ENCODE assay signal across 19 cellular contexts in genomic region chr22:27065259-27065658, GRCh38.
DNase-seq lines count a peak whose midpoint lies in the region; TF ChIP-seq lines count a peak whose summit lies in the region.
"Had no signal": no experiment of that assay in that cellular context is flagged by ENCODE, and none has a peak within 500 bp of the region (broad histone marks: within the 10 kb centered on the region; RNA-seq: fewer than 3 reads in every experiment).

No MANE protein-coding gene starts in this region.

- TF ChIP-seq CTCF in A673 (conservative IDR thresholded peaks at IDR 0.05; ENCODE audit: low read depth, low read length), result no peak

- no peak overlapping the region for H3K27ac Mint-ChIP-seq in activated naive CD4-positive, alpha-beta T cell treated with anti-CD3 and anti-CD28 coated beads for 36 hours
- H3K27ac Mint-ChIP-seq: CD4-positive, CD25-positive, alpha-beta regulatory T cell; H9 had no signal

- H3K27me3 ChIP-seq in A673 (replicated peaks; ENCODE audit: insufficient read depth, low read depth, low read length, poor library complexity) (no peaks in the 10 kb centered on the region), MG63 (no peaks in the 10 kb centered on the region)

- H3K36me3 Mint-ChIP-seq in activated naive CD4-positive, alpha-beta T cell treated with anti-CD3 and anti-CD28 coated beads for 36 hours (ENCODE audit: low read depth), result no peaks in the 10 kb centered on the region
- H3K36me3 Mint-ChIP-seq: CD4-positive, CD25-positive, alpha-beta regulatory T cell had no signal

- H3K9me3 ChIP-seq in A673 (ENCODE audit: low read depth, low read length, poor library complexity, severe bottlenecking) (no peaks in the 10 kb centered on the region), MG63 (no peaks in the 10 kb centered on the region)
- H3K9me3 ChIP-seq: A549 had no signal

- H3K27ac ChIP-seq in A673 (ENCODE audit: low read depth, low read length, poor library complexity, severe bottlenecking), result peak overlapping the region; percentile 0
- H3K27ac ChIP-seq: A549, KMS-11, RWPE1, SK-N-MC had no signal

- H3K4me1 Mint-ChIP-seq in activated naive CD4-positive, alpha-beta T cell treated with anti-CD3 and anti-CD28 coated beads for 36 hours (ENCODE audit: low read depth), result no peaks in the 10 kb centered on the region

- intact Hi-C loops in A673 (cut with micrococcal nuclease; ENCODE audit: unreplicated experiment), result loop anchor here (10.0 kb wide), 1 partner anchor 220 kb away; no protein-coding TSS in a partner anchor
- intact Hi-C loops in activated naive CD4-positive, alpha-beta T cell treated with anti-CD3 and anti-CD28 coated beads for 36 hours (cut with micrococcal nuclease), result no loop called here

- peaks cover 47% of the 10 kb centered on the region for H3K4me1 ChIP-seq in A673 (ENCODE audit: insufficient read depth, low read length, poor library complexity, severe bottlenecking)
- H3K4me1 ChIP-seq: A549 had no signal

- POLR2A ChIA-PET in A673 (lab: Charles Lee; ENCODE audit: low non-redundant PET), result no interaction called here

- DNase-seq in A673 (ENCODE audit: low spot score) (peak; percentile 61), ELF-1 (ENCODE audit: low read depth, low spot score) (peak; percentile 26), NCI-H748 treated with DMSO at 0.1 percent for 48 hours (lab: John Stamatoyannopoulos, UW) (peak; percentile 30), left kidney (ENCODE audit: low read depth, low spot score) (peak; percentile 20), MG63 (no peak), NCI-H187 (lab: John Stamatoyannopoulos, UW) (no peak)
- DNase-seq in activated naive CD4-positive, alpha-beta T cell treated with anti-CD3 and anti-CD28 coated beads for 36 hours, result no peak
- DNase-seq: CD4-positive, CD25-positive, alpha-beta regulatory T cell; DMS79; H9; NCI-H1105; NCI-H226; SHP77 treated with DMSO at 0.1 percent for 48 hours; SW 1271 had no signal

- H3K4me3 ChIP-seq in A673 (ENCODE audit: low read depth, low read length, poor library complexity, severe bottlenecking), result no peak overlapping the region
- H3K4me3 ChIP-seq in MG63, result no peak overlapping the region
- H3K4me3 ChIP-seq: A549, GM12878, SK-N-MC had no signal

- H3K9me3 Mint-ChIP-seq in activated naive CD4-positive, alpha-beta T cell treated with anti-CD3 and anti-CD28 coated beads for 36 hours, result no peaks in the 10 kb centered on the region
- H3K9me3 Mint-ChIP-seq: H9 had no signal

- H3K27me3 Mint-ChIP-seq in activated naive CD4-positive, alpha-beta T cell treated with anti-CD3 and anti-CD28 coated beads for 36 hours (ENCODE audit: low read depth), result peaks cover 19% of the 10 kb centered on the region
- H3K27me3 Mint-ChIP-seq: CD4-positive, CD25-positive, alpha-beta regulatory T cell had no signal

- no peak overlapping the region for H3K4me3 Mint-ChIP-seq in activated naive CD4-positive, alpha-beta T cell treated with anti-CD3 and anti-CD28 coated beads for 36 hours
- H3K4me3 Mint-ChIP-seq: CD4-positive, CD25-positive, alpha-beta regulatory T cell; H9 had no signal

- CTCF ChIA-PET in A673 (lab: Charles Lee), result no interaction called here
- CTCF ChIA-PET in activated naive CD4-positive, alpha-beta T cell treated with anti-CD3 and anti-CD28 coated beads for 36 hours (lab: Charles Lee), result interaction anchor here (0.8 kb wide), 1 partner anchor 13 kb away, joined by 3 read pairs; no protein-coding TSS in a partner anchor

- no TSS peak for BruUV-seq in A673 (replicated peaks; lab: Mats Ljungman, UMichigan)

- H3K36me3 ChIP-seq in A673 (ENCODE audit: insufficient read depth, low read length, poor library complexity, severe bottlenecking) (no peaks in the 10 kb centered on the region), MG63 (no peaks in the 10 kb centered on the region)

Comparison
In these comparisons a context has a peak if more than half of its experiments do, and no peak if none do; other contexts are left out.
1. DNase-seq: peak in A673 (single experiment), ELF-1 (single experiment), NCI-H748 treated with DMSO at 0.1 percent for 48 hours (single experiment) and left kidney (single experiment); none in MG63 (single experiment), NCI-H187 (0 of 2) and activated naive CD4-positive, alpha-beta T cell treated with anti-CD3 and anti-CD28 coated beads for 36 hours (single experiment).